ENCODE assay signal across 31 cellular contexts in the genomic region with DNA sequence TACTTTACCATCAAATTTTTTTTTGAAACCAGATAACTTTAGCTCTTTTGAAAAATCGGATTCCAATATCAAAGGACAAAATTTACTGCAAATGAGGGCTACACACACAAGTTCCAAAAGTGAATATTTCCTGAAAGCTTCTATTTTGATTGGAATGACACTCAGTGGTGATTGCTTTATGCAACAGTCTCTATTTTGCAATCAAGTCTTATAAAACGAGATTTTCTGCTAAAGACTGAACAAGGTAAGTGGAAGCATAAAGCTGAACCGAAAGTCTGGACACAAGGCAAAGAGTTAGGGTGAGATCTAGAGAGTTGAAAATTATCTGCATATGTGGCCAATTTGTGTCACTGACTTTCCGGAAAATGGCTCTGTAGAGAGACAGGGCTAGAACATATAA.
"Had no signal": no experiment of that assay in that cellular context is flagged by ENCODE, and none has a peak within 500 bp of the region (broad histone marks: within the 10 kb centered on the region; RNA-seq: fewer than 3 reads in every experiment).

No MANE protein-coding gene starts in this region.

- H3K36me3 ChIP-seq: brain microvascular endothelial cell had no signal

- H3K27ac ChIP-seq: brain microvascular endothelial cell, coronary artery, dorsolateral prefrontal cortex had no signal

- H3K4me3 ChIP-seq: coronary artery, dorsolateral prefrontal cortex had no signal

- H3K27me3 Mint-ChIP-seq: dendritic cell treated with granulocyte-macrophage colony-stimulating factor and Interleukin-4, amounts not matched to agents 40 ng/mL and 50 ng/mL, for 4 days had no signal

- H3K4me1 Mint-ChIP-seq: activated CD4-positive, alpha-beta memory T cell treated with anti-CD3 and anti-CD28 coated beads, Interleukin-2, amount 10 ng/mL, durations not matched to agents 7 days and 5 days; activated CD4-positive, alpha-beta T cell treated with anti-CD3 and anti-CD28 coated beads, Interleukin-2, amount 10 ng/mL, durations not matched to agents 7 days and 5 days; activated naive CD4-positive, alpha-beta T cell treated with anti-CD3 and anti-CD28 coated beads, Interleukin-2, amount 10 ng/mL, durations not matched to agents 7 days and 5 days; central memory CD8-positive, alpha-beta T cell had no signal

- H3K9me3 Mint-ChIP-seq: activated CD4-positive, alpha-beta memory T cell treated with anti-CD3 and anti-CD28 coated beads, Interleukin-2, amount 10 ng/mL, durations not matched to agents 7 days and 5 days; activated CD4-positive, alpha-beta T cell treated with anti-CD3 and anti-CD28 coated beads, Interleukin-2, amount 10 ng/mL, durations not matched to agents 7 days and 5 days; activated naive CD4-positive, alpha-beta T cell treated with anti-CD3 and anti-CD28 coated beads, Interleukin-2, amount 10 ng/mL, durations not matched to agents 7 days and 5 days; activated T-cell treated with anti-CD3 and anti-CD28 coated beads, Interleukin-2, amount 50 U/mL, for 24 hours; activated T-cell treated with anti-CD3 and anti-CD28 coated beads, Interleukin-2, amount 50 U/mL, for 72 hours; endodermal cell; WTC11 had no signal

- H3K4me3 Mint-ChIP-seq: activated CD4-positive, alpha-beta memory T cell treated with anti-CD3 and anti-CD28 coated beads, Interleukin-2, amount 10 ng/mL, durations not matched to agents 7 days and 5 days; activated CD4-positive, alpha-beta T cell treated with anti-CD3 and anti-CD28 coated beads, Interleukin-2, amount 10 ng/mL, durations not matched to agents 7 days and 5 days; activated naive CD4-positive, alpha-beta T cell treated with anti-CD3 and anti-CD28 coated beads, Interleukin-2, amount 10 ng/mL, durations not matched to agents 7 days and 5 days; activated naive CD8-positive, alpha-beta T cell treated with anti-CD3 and anti-CD28 coated beads, Interleukin-2, amount 10 ng/mL, durations not matched to agents 7 days and 5 days; activated T-cell treated with anti-CD3 and anti-CD28 coated beads, Interleukin-2, amount 50 U/mL, for 24 hours; activated T-cell treated with anti-CD3 and anti-CD28 coated beads, Interleukin-2, amount 50 U/mL, for 72 hours; central memory CD8-positive, alpha-beta T cell; dendritic cell treated with granulocyte-macrophage colony-stimulating factor and Interleukin-4, amounts not matched to agents 40 ng/mL and 50 ng/mL, for 4 days; endodermal cell; WTC11 had no signal

- H3K27ac Mint-ChIP-seq: activated CD4-positive, alpha-beta memory T cell treated with anti-CD3 and anti-CD28 coated beads, Interleukin-2, amount 10 ng/mL, durations not matched to agents 7 days and 5 days; activated CD4-positive, alpha-beta T cell treated with anti-CD3 and anti-CD28 coated beads, Interleukin-2, amount 10 ng/mL, durations not matched to agents 7 days and 5 days; activated naive CD4-positive, alpha-beta T cell treated with anti-CD3 and anti-CD28 coated beads, Interleukin-2, amount 10 ng/mL, durations not matched to agents 7 days and 5 days; activated naive CD4-positive, alpha-beta T cell treated with anti-CD3 and anti-CD28 coated beads, Interleukin-2, amount 50 U/mL, for 72 hours; activated naive CD8-positive, alpha-beta T cell treated with anti-CD3 and anti-CD28 coated beads, Interleukin-2, amount 10 ng/mL, durations not matched to agents 7 days and 5 days; activated T-cell treated with anti-CD3 and anti-CD28 coated beads, Interleukin-2, amount 50 U/mL, for 24 hours; activated T-cell treated with anti-CD3 and anti-CD28 coated beads, Interleukin-2, amount 50 U/mL, for 72 hours; dendritic cell treated with granulocyte-macrophage colony-stimulating factor and Interleukin-4, amounts not matched to agents 40 ng/mL and 50 ng/mL, for 4 days; endodermal cell; WTC11 had no signal

- ATAC-seq: activated naive CD4-positive, alpha-beta T cell treated with anti-CD3 and anti-CD28 coated beads, Interleukin-2, amount 50 U/mL, for 72 hours; activated T-cell treated with anti-CD3 and anti-CD28 coated beads, Interleukin-2, amount 50 U/mL, for 72 hours; esophagus mucosa; WTC11 had no signal

- H3K27me3 ChIP-seq: brain microvascular endothelial cell had no signal

- DNase-seq: activated CD4-positive, alpha-beta memory T cell treated with anti-CD3 and anti-CD28 coated beads, Interleukin-2, amount 10 ng/mL, durations not matched to agents 7 days and 5 days; activated CD4-positive, alpha-beta T cell treated with anti-CD3 and anti-CD28 coated beads for 1 hour; activated CD4-positive, alpha-beta T cell treated with anti-CD3 and anti-CD28 coated beads for 4 hours; activated CD4-positive, alpha-beta T cell treated with anti-CD3 and anti-CD28 coated beads, Interleukin-2, amount 10 ng/mL, durations not matched to agents 7 days and 5 days; activated CD4-positive, alpha-beta T cell treated with anti-CD3 and anti-CD28 coated beads, Interleukin-2, amount 50 U/mL, for 4 hours; activated CD8-positive, alpha-beta memory T cell treated with anti-CD3 and anti-CD28 coated beads, Interleukin-2, amount 50 U/mL, for 48 hours; activated gamma-delta T cell; activated naive CD4-positive, alpha-beta T cell; activated naive CD4-positive, alpha-beta T cell treated with anti-CD3 and anti-CD28 coated beads, Interleukin-2, amount 10 ng/mL, durations not matched to agents 7 days and 5 days; activated naive CD8-positive, alpha-beta T cell treated with anti-CD3 and anti-CD28 coated beads, Interleukin-2, amount 10 ng/mL, durations not matched to agents 7 days and 5 days; activated T-cell treated with anti-CD3 and anti-CD28 coated beads for 4 hours; activated T-cell treated with anti-CD3 and anti-CD28 coated beads, Interleukin-2, amount 50 U/mL, for 24 hours; activated T-cell treated with anti-CD3 and anti-CD28 coated beads, Interleukin-2, amount 50 U/mL, for 72 hours; amniotic stem cell; anterior cingulate cortex; brain microvascular endothelial cell; dorsolateral prefrontal cortex; effector memory CD4-positive, alpha-beta T cell; endodermal cell; foreskin fibroblast; head of caudate nucleus; T-helper 2 cell had no signal

- FAIRE-seq: astrocyte, bronchial epithelial cell, frontal cortex had no signal

- H3K36me3 Mint-ChIP-seq: activated naive CD4-positive, alpha-beta T cell treated with anti-CD3 and anti-CD28 coated beads, Interleukin-2, amount 10 ng/mL, durations not matched to agents 7 days and 5 days; activated naive CD8-positive, alpha-beta T cell treated with anti-CD3 and anti-CD28 coated beads, Interleukin-2, amount 10 ng/mL, durations not matched to agents 7 days and 5 days; WTC11 had no signal
